In genomic region chr16:68259421-68259820, GRCh38 we compare ENCODE assay signal across 28 cellular contexts. TPM values are rescaled to one million over a fixed set of nuclear protein-coding genes. Genes with fewer than 3 reads are reported as not detected.
A peak's percentile ranks its signal among the peaks of the same experiment; 100 is the strongest.
DNase-seq lines count a peak whose midpoint lies in the region; ATAC-seq and TF ChIP-seq lines count a peak whose summit lies in the region.
"Had no signal": no experiment of that assay in that cellular context is flagged by ENCODE, and none has a peak within 500 bp of the region (broad histone marks: within the 10 kb centered on the region; RNA-seq: fewer than 3 reads in every experiment).

No MANE protein-coding gene starts in this region.

- no peaks in the 10 kb centered on the region for H4K20me1 ChIP-seq in GM23248 (ENCODE audit: insufficient read depth)

- peak; percentile 60 for DNase-seq in GM23248
- DNase-seq in T-helper 17 cell = no peak
- no peak for DNase-seq in right atrium auricular region (ENCODE audit: low spot score)
- DNase-seq in thoracic aorta (ENCODE audit: low spot score) = no peak
- DNase-seq in right lobe of liver = no peak
- no peak for DNase-seq in SHP77 (lab: John Stamatoyannopoulos, UW)
- DNase-seq in activated CD4-positive, alpha-beta T cell treated with anti-CD3 and anti-CD28 coated beads for 48 hours = no peak
- DNase-seq: activated CD4-positive, alpha-beta memory T cell treated with anti-CD3 and anti-CD28 coated beads for 36 hours; activated CD4-positive, CD25-positive, alpha-beta regulatory T cell; activated naive CD8-positive, alpha-beta T cell treated with anti-CD3 and anti-CD28 coated beads, Interleukin-2, amount 50 U/mL, for 24 hours; activated T-cell treated with anti-CD3 and anti-CD28 coated beads, Interleukin-2, amount 50 U/mL, for 72 hours; body of pancreas; COR-L47; foreskin melanocyte; GF-D8; NCI-H1092 treated with DMSO at 0.1 percent for 48 hours; NCI-H1694 treated with DMSO at 0.1 percent for 48 hours; NCI-H446 treated with DMSO at 0.1 percent for 48 hours; nephron progenitor cell; ovary; stimulated activated CD8-positive, alpha-beta memory T cell treated with anti-CD3 and anti-CD28 coated beads, Interleukin-4, amount 100 ng/mL, for 48 hours; T-cell; tibial artery had no signal

- no peaks in the 10 kb centered on the region for H3K9me2 ChIP-seq in GM23248 (ENCODE audit: insufficient read depth)

- H3K4me1 ChIP-seq in GM23248 (ENCODE audit: insufficient read depth) = peaks cover 13% of the 10 kb centered on the region
- H3K4me1 ChIP-seq in right atrium auricular region = peaks cover 0 to 26% of the 10 kb centered on the region in 2 donors
- peaks cover 12 to 29% of the 10 kb centered on the region in 2 donors for H3K4me1 ChIP-seq in thoracic aorta (ENCODE audit: control insufficient read depth in 1 of 2, low read depth in 2 of 2)
- H3K4me1 ChIP-seq in right lobe of liver = peaks cover 0 to 5% (median 0%) of the 10 kb centered on the region in 4 donors

- in situ Hi-C loops in GM23248 (cut with MboI) = no loop called here

- ATAC-seq in T-helper 17 cell = no peak
- no peak for ATAC-seq in thoracic aorta (ENCODE audit: insufficient number of reproducible peaks, low FRiP score, low read depth)
- no peak for ATAC-seq in right lobe of liver
- ATAC-seq: activated naive CD8-positive, alpha-beta T cell treated with anti-CD3 and anti-CD28 coated beads, Interleukin-2, amount 50 U/mL, for 24 hours; activated T-cell treated with anti-CD3 and anti-CD28 coated beads, Interleukin-2, amount 50 U/mL, for 72 hours; body of pancreas; esophagus mucosa; right cardiac atrium; T-cell had no signal

- H3K4me3 Mint-ChIP-seq in T-helper 17 cell = no peak overlapping the region
- H3K4me3 Mint-ChIP-seq: activated CD4-positive, alpha-beta memory T cell treated with anti-CD3 and anti-CD28 coated beads for 36 hours; activated naive CD8-positive, alpha-beta T cell treated with anti-CD3 and anti-CD28 coated beads, Interleukin-2, amount 50 U/mL, for 24 hours; activated T-cell treated with anti-CD3 and anti-CD28 coated beads, Interleukin-2, amount 50 U/mL, for 72 hours; memory B cell; nephron progenitor cell; stimulated activated naive CD8-positive, alpha-beta T cell treated with anti-CD3 and anti-CD28 coated beads, Interleukin-15, Interleukin-2, amounts not matched to agents 100 ng/mL and 50 ng/mL, for 24 hours; T-cell had no signal

- H3K36me3 Mint-ChIP-seq in T-helper 17 cell (ENCODE audit: low read depth) = no peaks in the 10 kb centered on the region

- no peaks in the 10 kb centered on the region for H3K27me3 Mint-ChIP-seq in T-helper 17 cell
- H3K27me3 Mint-ChIP-seq: activated CD4-positive, alpha-beta memory T cell treated with anti-CD3 and anti-CD28 coated beads for 36 hours; activated naive CD8-positive, alpha-beta T cell treated with anti-CD3 and anti-CD28 coated beads, Interleukin-2, amount 50 U/mL, for 24 hours; memory B cell; stimulated activated naive CD8-positive, alpha-beta T cell treated with anti-CD3 and anti-CD28 coated beads, Interleukin-15, Interleukin-2, amounts not matched to agents 100 ng/mL and 50 ng/mL, for 24 hours; T-cell had no signal

- peaks cover 21% of the 10 kb centered on the region for H3K4me1 Mint-ChIP-seq in T-helper 17 cell

- H2AFZ ChIP-seq in GM23248 = no peak overlapping the region
- H2AFZ ChIP-seq: hepatocyte had no signal

- H3K9ac ChIP-seq in GM23248 = no peak overlapping the region

- H3K4me3 ChIP-seq in GM23248 (no peak overlapping the region), right atrium auricular region (no peak overlapping the region), thoracic aorta (no peak overlapping the region), right lobe of liver (no peak overlapping the region)
- H3K4me3 ChIP-seq: body of pancreas, hepatocyte, ovary, tibial artery had no signal

- no peak overlapping the region for H3K27ac ChIP-seq in GM23248
- H3K27ac ChIP-seq in right atrium auricular region = peak overlapping the region; percentile 75 to 80
- H3K27ac ChIP-seq in thoracic aorta = peak overlapping the region; percentile 32 to 99
- H3K27ac ChIP-seq in right lobe of liver = no peak overlapping the region
- H3K27ac ChIP-seq: body of pancreas, hepatocyte, ovary had no signal

- peaks cover 24% of the 10 kb centered on the region for H3F3A ChIP-seq in GM23248 (ENCODE audit: insufficient read depth)

- WGBS in GM23248 (ENCODE audit: low coverage in 1 of 2, low lambda C conversion rate in 2 of 2, missing lambda C conversion rate in 2 of 2), 2 experiments = 70 to 79% methylated on average over 14 of the region's 14 CpGs
- WGBS in right lobe of liver (ENCODE audit: insufficient coverage, low coverage, low lambda C conversion rate, missing lambda C conversion rate) = 72% methylated on average over 5 of the region's 14 CpGs

- TF ChIP-seq POLR2A in right lobe of liver (IDR thresholded peaks at IDR 0.05) = no peak

- no peak overlapping the region for H3K4me2 ChIP-seq in GM23248 (ENCODE audit: unreplicated experiment)
- H3K4me2 ChIP-seq: hepatocyte had no signal

- peaks cover 7% of the 10 kb centered on the region; the same call in 1 of the 2 replicates for H3K79me2 ChIP-seq in GM23248 (ENCODE audit: insufficient read depth)

- TF ChIP-seq CTCF in right atrium auricular region (IDR thresholded peaks at IDR 0.05) (no peak), thoracic aorta (IDR thresholded peaks at IDR 0.05) (no peak), right lobe of liver (IDR thresholded peaks at IDR 0.05) (no peak)

- H3K27me3 ChIP-seq in GM23248 (replicated peaks; ENCODE audit: insufficient read depth) (no peaks in the 10 kb centered on the region), right atrium auricular region (no peaks in the 10 kb centered on the region), thoracic aorta (replicated peaks; ENCODE audit: insufficient read depth) (no peaks in the 10 kb centered on the region), right lobe of liver (no peaks in the 10 kb centered on the region)
- H3K27me3 ChIP-seq: body of pancreas, hepatocyte, ovary, tibial artery had no signal

- intact Hi-C loops in right lobe of liver (cut with DNase I) = loop anchor here in 1 of 2 donors (5.0 kb wide), 1 partner anchor 68 kb away; no protein-coding TSS in a partner anchor

- peak overlapping the region; percentile 24 for H3K27ac Mint-ChIP-seq in T-helper 17 cell
- H3K27ac Mint-ChIP-seq: activated CD4-positive, alpha-beta memory T cell treated with anti-CD3 and anti-CD28 coated beads for 36 hours; activated naive CD8-positive, alpha-beta T cell treated with anti-CD3 and anti-CD28 coated beads, Interleukin-2, amount 50 U/mL, for 24 hours; activated T-cell treated with anti-CD3 and anti-CD28 coated beads, Interleukin-2, amount 50 U/mL, for 72 hours; nephron progenitor cell; stimulated activated naive CD8-positive, alpha-beta T cell treated with anti-CD3 and anti-CD28 coated beads, Interleukin-15, Interleukin-2, amounts not matched to agents 100 ng/mL and 50 ng/mL, for 24 hours; T-cell had no signal

- H3K9me3 ChIP-seq in GM23248 (ENCODE audit: low read depth) (no peaks in the 10 kb centered on the region), T-helper 17 cell (ENCODE audit: control insufficient read depth, low read length, poor library complexity, severe bottlenecking) (no peaks in the 10 kb centered on the region), right atrium auricular region (no peaks in the 10 kb centered on the region), thoracic aorta (no peaks in the 10 kb centered on the region), right lobe of liver (no peaks in the 10 kb centered on the region)
- H3K9me3 ChIP-seq: body of pancreas, ovary, tibial artery had no signal

- peaks cover 4% of the 10 kb centered on the region; the same call in 1 of the 2 replicates for H3K36me3 ChIP-seq in GM23248 (ENCODE audit: low read depth)
- peaks cover 41% of the 10 kb centered on the region for H3K36me3 ChIP-seq in right atrium auricular region
- peaks cover 32% of the 10 kb centered on the region for H3K36me3 ChIP-seq in thoracic aorta
- H3K36me3 ChIP-seq in right lobe of liver = peaks cover 0 to 40% (median 0%) of the 10 kb centered on the region in 4 donors
- H3K36me3 ChIP-seq: ovary had no signal

RNA-seq across cellular contexts. Expression of gene SLC7A6, which starts 4.9 kb away (rescaled TPM):
- 20.9 and 53.7 TPM in 2 replicates for total RNA-seq in GM23248 (2014; rRNA removed; shearing (Covaris generic))
- polyA plus RNA-seq in GM23248 (2016; fragmentation: Nextera tagmentation; extraction: Ambion mirVana) = 15.8 and 17.3 TPM in 2 replicates
- total RNA-seq in T-helper 17 cell = 100 to 1,000 TPM; 148 to 171 TPM
- total RNA-seq in right atrium auricular region = 10 to 100 TPM; 28.9 to 51.0 TPM
- total RNA-seq in thoracic aorta = 100 to 1,000 TPM in 1 of 2 donors, 10 to 100 TPM in 1; 92.1 to 125 TPM
- 1 to 10 TPM; 1.6 to 9.6 (median 4.5) TPM for total RNA-seq in right lobe of liver

RNA-seq across cellular contexts. Expression of gene PLA2G15, which starts 14.2 kb away (rescaled TPM):
- 36.2 and 47.6 TPM in 2 replicates for total RNA-seq in GM23248 (2014; rRNA removed; shearing (Covaris generic))
- polyA plus RNA-seq in GM23248 (2016; fragmentation: Nextera tagmentation; extraction: Ambion mirVana) = 24.8 and 26.0 TPM in 2 replicates
- total RNA-seq in T-helper 17 cell = 1 to 10 TPM; 6.6 to 7.4 TPM
- total RNA-seq in right atrium auricular region = 10 to 100 TPM; 28.3 to 29.1 TPM
- 10 to 100 TPM; 17.8 to 34.9 TPM for total RNA-seq in thoracic aorta
- 10 to 100 TPM in 5 of 6 experiments, 1 to 10 TPM in 1; 9.7 to 21.2 (median 13.7) TPM for total RNA-seq in right lobe of liver

RNA-seq across cellular contexts. Expression of gene ESRP2, which starts 23.5 kb away (rescaled TPM):
- 0.32 TPM in 1 of 2 replicates, not detected in the other for total RNA-seq in GM23248 (2014; rRNA removed; shearing (Covaris generic))
- polyA plus RNA-seq in GM23248 (2016; fragmentation: Nextera tagmentation; extraction: Ambion mirVana) = 0.34 TPM in 1 of 2 replicates, not detected in the other
- total RNA-seq in T-helper 17 cell (under 1 TPM; 0.10 to 0.16 TPM), right atrium auricular region (1 to 10 TPM in 1 of 2 donors, under 1 TPM in 1; 0.59 to 1.2 TPM), thoracic aorta (1 to 10 TPM; 2.0 to 9.1 TPM), right lobe of liver (100 to 1,000 TPM in 1 of 6 experiments, 10 to 100 TPM in 5; 44.8 to 102 (median 57.9) TPM)

RNA-seq across cellular contexts. Expression of gene SLC7A6OS, which starts 51.3 kb away (rescaled TPM):
- total RNA-seq in GM23248 (2014; rRNA removed; shearing (Covaris generic)) = 8.5 and 11.9 TPM in 2 replicates
- polyA plus RNA-seq in GM23248 (2016; fragmentation: Nextera tagmentation; extraction: Ambion mirVana) = 13.4 and 15.8 TPM in 2 replicates
- total RNA-seq in T-helper 17 cell (10 to 100 TPM; 35.3 to 36.0 TPM), right atrium auricular region (1 to 10 TPM; 6.8 to 8.6 TPM), thoracic aorta (10 to 100 TPM; 15.6 to 22.6 TPM), right lobe of liver (1 to 10 TPM; 4.0 to 5.4 (median 4.8) TPM)

RNA-seq across cellular contexts. Expression of gene PRMT7, which starts 51.4 kb away (rescaled TPM):
- 49.6 and 68.0 TPM in 2 replicates for total RNA-seq in GM23248 (2014; rRNA removed; shearing (Covaris generic))
- 24.1 and 27.2 TPM in 2 replicates for polyA plus RNA-seq in GM23248 (2016; fragmentation: Nextera tagmentation; extraction: Ambion mirVana)
- total RNA-seq in T-helper 17 cell (10 to 100 TPM; 55.2 to 59.4 TPM), right atrium auricular region (10 to 100 TPM; 24.5 to 35.7 TPM), thoracic aorta (10 to 100 TPM; 46.6 to 74.2 TPM), right lobe of liver (10 to 100 TPM; 13.1 to 28.3 (median 21.1) TPM)

Comparison
In these comparisons a context has a peak if more than half of its experiments do, and no peak if none do; other contexts are left out.
1. H3K27ac ChIP-seq: peak in right atrium auricular region (2 of 2) and thoracic aorta (2 of 2); none in GM23248 (single experiment) and right lobe of liver (0 of 3).
2. RNA of gene ESRP2, which starts 23.5 kb away (total RNA-seq): 44.8 to 102 TPM in right lobe of liver; 2.0 to 9.1 TPM in thoracic aorta, 0.59 to 1.2 TPM in right atrium auricular region, 0.32 TPM in GM23248 and 0.10 to 0.16 TPM in T-helper 17 cell; every median in the first group is over 4 times any median in the second.